1 cellular context compared by ENCODE assay signal in the genomic region with DNA sequence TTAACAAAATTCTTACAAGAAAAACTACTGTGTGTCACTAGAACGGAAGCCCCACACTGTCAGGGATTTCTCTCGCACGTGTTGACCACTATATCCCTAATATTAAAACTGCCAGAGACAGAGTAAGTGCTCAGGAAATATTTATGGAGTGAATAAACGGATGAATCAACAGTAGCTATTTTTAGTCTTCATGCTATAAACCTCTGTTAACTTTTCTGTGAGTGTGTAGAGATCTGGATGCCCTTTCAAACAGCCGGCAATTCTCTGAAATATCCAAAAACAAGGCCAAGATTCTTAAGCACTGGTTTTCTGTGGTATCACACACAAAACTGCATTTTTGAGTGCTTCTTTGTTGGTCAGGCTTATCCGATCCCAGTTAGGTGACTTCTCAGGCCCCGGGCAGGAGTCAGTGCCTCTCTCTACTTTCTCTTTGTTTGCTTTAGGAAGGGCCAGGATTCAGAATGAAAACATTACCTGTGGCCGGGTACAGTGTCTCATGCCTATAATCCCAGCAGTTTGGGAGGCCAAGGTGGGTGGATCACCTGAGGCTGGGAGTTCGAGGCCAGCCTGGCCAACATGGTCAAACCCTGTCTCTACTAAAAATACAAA.
TF ChIP-seq lines count a peak whose summit lies in the region.

No MANE protein-coding gene starts in this region.

TF ChIP-seq in HepG2, 621 proteins besides CTCF, POLR2A, EP300 and RAD21 (continued from another document and continues in another):
- TF ChIP-seq ZNF703 (CRISPR knock-in tag; IDR thresholded peaks at IDR 0.05; ENCODE audit: borderline replicate concordance) (no peak), SETDB1 (CRISPR knock-in tag; IDR thresholded peaks at IDR 0.05; ENCODE audit: borderline replicate concordance) (no peak), SP4 (CRISPR knock-in tag; IDR thresholded peaks at IDR 0.05) (no peak), MEF2D (CRISPR knock-in tag; IDR thresholded peaks at IDR 0.05) (peak; percentile 67; the same call in 1 of the 2 replicates), BHLHE40 (IDR thresholded peaks at IDR 0.05; ENCODE audit: low read length) (no peak), KLF15 (CRISPR knock-in tag; IDR thresholded peaks at IDR 0.05; ENCODE audit: borderline replicate concordance) (no peak), MED1 (CRISPR knock-in tag; IDR thresholded peaks at IDR 0.05) (peak; percentile 39; the same call in 1 of the 2 replicates), SIN3A (IDR thresholded peaks at IDR 0.05; ENCODE audit: borderline replicate concordance, low read depth, low read length) (no peak), SALL1 (CRISPR knock-in tag; IDR thresholded peaks at IDR 0.05) (peak; percentile 58), FOXA3 (CRISPR knock-in tag; IDR thresholded peaks at IDR 0.05) (peak; percentile 35; the same call in 1 of the 2 replicates), GFI1 (CRISPR knock-in tag; IDR thresholded peaks at IDR 0.05; ENCODE audit: borderline replicate concordance) (0 out of 2 replicates have a peak, but pooled peaks have one; percentile 19), ZNF441 (CRISPR knock-in tag; IDR thresholded peaks at IDR 0.05; ENCODE audit: borderline replicate concordance) (no peak), ZNF572 (CRISPR knock-in tag; IDR thresholded peaks at IDR 0.05) (no peak), ZNF235 (CRISPR knock-in tag; IDR thresholded peaks at IDR 0.05; ENCODE audit: borderline replicate concordance) (no peak), ZSCAN9 (CRISPR knock-in tag; IDR thresholded peaks at IDR 0.05; ENCODE audit: borderline replicate concordance) (no peak), ZKSCAN8 (CRISPR knock-in tag; IDR thresholded peaks at IDR 0.05; ENCODE audit: borderline replicate concordance) (no peak), ZNF557 (CRISPR knock-in tag; IDR thresholded peaks at IDR 0.05) (no peak), SOX6 (IDR thresholded peaks at IDR 0.05) (no peak), SOX6 (CRISPR knock-in tag; IDR thresholded peaks at IDR 0.05) (peak; percentile 51), MBD4 (IDR thresholded peaks at IDR 0.05; ENCODE audit: borderline replicate concordance, low read length) (no peak), ELF3 (CRISPR knock-in tag; IDR thresholded peaks at IDR 0.05) (peak; percentile 12; the same call in 1 of the 2 replicates), GZF1 (CRISPR knock-in tag; IDR thresholded peaks at IDR 0.05) (no peak), ZFP37 (CRISPR knock-in tag; IDR thresholded peaks at IDR 0.05; ENCODE audit: borderline replicate concordance) (no peak), MIER3 (CRISPR knock-in tag; IDR thresholded peaks at IDR 0.05; ENCODE audit: borderline replicate concordance) (no peak), MAZ (IDR thresholded peaks at IDR 0.05; ENCODE audit: borderline replicate concordance, low read depth, low read length) (no peak), MAZ (CRISPR knock-in tag; IDR thresholded peaks at IDR 0.05; ENCODE audit: low read depth) (no peak), RNF2 (conservative IDR thresholded peaks at IDR 0.05; ENCODE audit: low read depth) (no peak), NR2F6 (IDR thresholded peaks at IDR 0.05) (no peak), NR2F6 (CRISPR knock-in tag; IDR thresholded peaks at IDR 0.05) (0 out of 2 replicates have a peak, but pooled peaks have one; percentile 12), GTF3A (CRISPR knock-in tag; conservative IDR thresholded peaks at IDR 0.05) (no peak), ZNF678 (CRISPR knock-in tag; IDR thresholded peaks at IDR 0.05) (no peak), RBFOX2 (IDR thresholded peaks at IDR 0.05; ENCODE audit: low read depth, low read length) (no peak), FOXA1 (IDR thresholded peaks at IDR 0.05) (no peak), FOXA1 (CRISPR knock-in tag; IDR thresholded peaks at IDR 0.05) (peak; percentile 30; the same call in 1 of the 2 replicates), ZNF75D (CRISPR knock-in tag; IDR thresholded peaks at IDR 0.05; ENCODE audit: borderline replicate concordance) (no peak), KDM6A (CRISPR knock-in tag; IDR thresholded peaks at IDR 0.05; ENCODE audit: low read depth) (no peak), ZKSCAN5 (CRISPR knock-in tag; IDR thresholded peaks at IDR 0.05) (no peak), JUND (CRISPR knock-in tag; IDR thresholded peaks at IDR 0.05) (no peak), SNAI1 (CRISPR knock-in tag; IDR thresholded peaks at IDR 0.05; ENCODE audit: borderline replicate concordance) (no peak), TARDBP (CRISPR knock-in tag; IDR thresholded peaks at IDR 0.05) (no peak), ZSCAN31 (CRISPR knock-in tag; IDR thresholded peaks at IDR 0.05; ENCODE audit: low read depth) (no peak)
- TF ChIP-seq, protein P1, sequence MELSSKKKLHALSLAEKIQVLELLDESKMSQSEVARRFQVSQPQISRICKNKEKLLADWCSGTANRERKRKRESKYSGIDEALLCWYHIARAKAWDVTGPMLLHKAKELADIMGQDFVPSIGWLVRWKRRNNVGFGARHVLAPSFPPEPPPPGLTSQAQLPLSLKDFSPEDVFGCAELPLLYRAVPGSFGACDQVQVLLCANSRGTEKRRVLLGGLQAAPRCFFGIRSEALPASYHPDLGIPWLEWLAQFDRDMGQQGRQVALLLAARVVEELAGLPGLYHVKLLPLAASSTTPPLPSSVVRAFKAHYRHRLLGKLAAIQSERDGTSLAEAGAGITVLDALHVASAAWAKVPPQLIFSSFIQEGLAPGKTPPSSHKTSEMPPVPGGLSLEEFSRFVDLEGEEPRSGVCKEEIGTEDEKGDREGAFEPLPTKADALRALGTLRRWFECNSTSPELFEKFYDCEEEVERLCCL (CRISPR knock-in tag; IDR thresholded peaks at IDR 0.05; ENCODE audit: borderline replicate concordance): no peak
- TF ChIP-seq, protein P2, sequence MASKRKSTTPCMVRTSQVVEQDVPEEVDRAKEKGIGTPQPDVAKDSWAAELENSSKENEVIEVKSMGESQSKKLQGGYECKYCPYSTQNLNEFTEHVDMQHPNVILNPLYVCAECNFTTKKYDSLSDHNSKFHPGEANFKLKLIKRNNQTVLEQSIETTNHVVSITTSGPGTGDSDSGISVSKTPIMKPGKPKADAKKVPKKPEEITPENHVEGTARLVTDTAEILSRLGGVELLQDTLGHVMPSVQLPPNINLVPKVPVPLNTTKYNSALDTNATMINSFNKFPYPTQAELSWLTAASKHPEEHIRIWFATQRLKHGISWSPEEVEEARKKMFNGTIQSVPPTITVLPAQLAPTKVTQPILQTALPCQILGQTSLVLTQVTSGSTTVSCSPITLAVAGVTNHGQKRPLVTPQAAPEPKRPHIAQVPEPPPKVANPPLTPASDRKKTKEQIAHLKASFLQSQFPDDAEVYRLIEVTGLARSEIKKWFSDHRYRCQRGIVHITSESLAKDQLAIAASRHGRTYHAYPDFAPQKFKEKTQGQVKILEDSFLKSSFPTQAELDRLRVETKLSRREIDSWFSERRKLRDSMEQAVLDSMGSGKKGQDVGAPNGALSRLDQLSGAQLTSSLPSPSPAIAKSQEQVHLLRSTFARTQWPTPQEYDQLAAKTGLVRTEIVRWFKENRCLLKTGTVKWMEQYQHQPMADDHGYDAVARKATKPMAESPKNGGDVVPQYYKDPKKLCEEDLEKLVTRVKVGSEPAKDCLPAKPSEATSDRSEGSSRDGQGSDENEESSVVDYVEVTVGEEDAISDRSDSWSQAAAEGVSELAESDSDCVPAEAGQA (IDR thresholded peaks at IDR 0.05; ENCODE audit: low read depth): no peak
- TF ChIP-seq, protein P2 (CRISPR knock-in tag; IDR thresholded peaks at IDR 0.05; ENCODE audit: borderline replicate concordance): no peak
- TF ChIP-seq, protein P3, sequence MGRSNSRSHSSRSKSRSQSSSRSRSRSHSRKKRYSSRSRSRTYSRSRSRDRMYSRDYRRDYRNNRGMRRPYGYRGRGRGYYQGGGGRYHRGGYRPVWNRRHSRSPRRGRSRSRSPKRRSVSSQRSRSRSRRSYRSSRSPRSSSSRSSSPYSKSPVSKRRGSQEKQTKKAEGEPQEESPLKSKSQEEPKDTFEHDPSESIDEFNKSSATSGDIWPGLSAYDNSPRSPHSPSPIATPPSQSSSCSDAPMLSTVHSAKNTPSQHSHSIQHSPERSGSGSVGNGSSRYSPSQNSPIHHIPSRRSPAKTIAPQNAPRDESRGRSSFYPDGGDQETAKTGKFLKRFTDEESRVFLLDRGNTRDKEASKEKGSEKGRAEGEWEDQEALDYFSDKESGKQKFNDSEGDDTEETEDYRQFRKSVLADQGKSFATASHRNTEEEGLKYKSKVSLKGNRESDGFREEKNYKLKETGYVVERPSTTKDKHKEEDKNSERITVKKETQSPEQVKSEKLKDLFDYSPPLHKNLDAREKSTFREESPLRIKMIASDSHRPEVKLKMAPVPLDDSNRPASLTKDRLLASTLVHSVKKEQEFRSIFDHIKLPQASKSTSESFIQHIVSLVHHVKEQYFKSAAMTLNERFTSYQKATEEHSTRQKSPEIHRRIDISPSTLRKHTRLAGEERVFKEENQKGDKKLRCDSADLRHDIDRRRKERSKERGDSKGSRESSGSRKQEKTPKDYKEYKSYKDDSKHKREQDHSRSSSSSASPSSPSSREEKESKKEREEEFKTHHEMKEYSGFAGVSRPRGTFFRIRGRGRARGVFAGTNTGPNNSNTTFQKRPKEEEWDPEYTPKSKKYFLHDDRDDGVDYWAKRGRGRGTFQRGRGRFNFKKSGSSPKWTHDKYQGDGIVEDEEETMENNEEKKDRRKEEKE (IDR thresholded peaks at IDR 0.05): no peak
- TF ChIP-seq, protein P4, sequence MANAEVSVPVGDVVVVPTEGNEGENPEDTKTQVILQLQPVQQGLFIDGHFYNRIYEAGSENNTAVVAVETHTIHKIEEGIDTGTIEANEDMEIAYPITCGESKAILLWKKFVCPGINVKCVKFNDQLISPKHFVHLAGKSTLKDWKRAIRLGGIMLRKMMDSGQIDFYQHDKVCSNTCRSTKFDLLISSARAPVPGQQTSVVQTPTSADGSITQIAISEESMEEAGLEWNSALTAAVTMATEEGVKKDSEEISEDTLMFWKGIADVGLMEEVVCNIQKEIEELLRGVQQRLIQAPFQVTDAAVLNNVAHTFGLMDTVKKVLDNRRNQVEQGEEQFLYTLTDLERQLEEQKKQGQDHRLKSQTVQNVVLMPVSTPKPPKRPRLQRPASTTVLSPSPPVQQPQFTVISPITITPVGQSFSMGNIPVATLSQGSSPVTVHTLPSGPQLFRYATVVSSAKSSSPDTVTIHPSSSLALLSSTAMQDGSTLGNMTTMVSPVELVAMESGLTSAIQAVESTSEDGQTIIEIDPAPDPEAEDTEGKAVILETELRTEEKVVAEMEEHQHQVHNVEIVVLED (CRISPR knock-in tag; IDR thresholded peaks at IDR 0.05; ENCODE audit: borderline replicate concordance): 0 out of 2 replicates have a peak, but pooled peaks have one; percentile 30
- TF ChIP-seq, protein P5, sequence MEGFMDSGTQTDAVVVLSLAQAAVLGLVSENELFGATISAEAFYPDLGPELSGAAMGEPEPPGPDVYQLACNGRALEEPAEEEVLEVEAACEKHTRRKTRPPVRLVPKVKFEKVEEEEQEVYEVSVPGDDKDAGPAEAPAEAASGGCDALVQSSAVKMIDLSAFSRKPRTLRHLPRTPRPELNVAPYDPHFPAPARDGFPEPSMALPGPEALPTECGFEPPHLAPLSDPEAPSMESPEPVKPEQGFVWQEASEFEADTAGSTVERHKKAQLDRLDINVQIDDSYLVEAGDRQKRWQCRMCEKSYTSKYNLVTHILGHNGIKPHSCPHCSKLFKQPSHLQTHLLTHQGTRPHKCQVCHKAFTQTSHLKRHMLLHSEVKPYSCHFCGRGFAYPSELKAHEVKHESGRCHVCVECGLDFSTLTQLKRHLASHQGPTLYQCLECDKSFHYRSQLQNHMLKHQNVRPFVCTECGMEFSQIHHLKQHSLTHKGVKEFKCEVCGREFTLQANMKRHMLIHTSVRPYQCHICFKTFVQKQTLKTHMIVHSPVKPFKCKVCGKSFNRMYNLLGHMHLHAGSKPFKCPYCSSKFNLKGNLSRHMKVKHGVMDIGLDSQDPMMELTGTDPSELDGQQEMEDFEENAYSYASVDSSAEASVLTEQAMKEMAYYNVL (CRISPR knock-in tag; IDR thresholded peaks at IDR 0.05; ENCODE audit: borderline replicate concordance): peak; percentile 60; the same call in 1 of the 2 replicates
- TF ChIP-seq, protein P6, sequence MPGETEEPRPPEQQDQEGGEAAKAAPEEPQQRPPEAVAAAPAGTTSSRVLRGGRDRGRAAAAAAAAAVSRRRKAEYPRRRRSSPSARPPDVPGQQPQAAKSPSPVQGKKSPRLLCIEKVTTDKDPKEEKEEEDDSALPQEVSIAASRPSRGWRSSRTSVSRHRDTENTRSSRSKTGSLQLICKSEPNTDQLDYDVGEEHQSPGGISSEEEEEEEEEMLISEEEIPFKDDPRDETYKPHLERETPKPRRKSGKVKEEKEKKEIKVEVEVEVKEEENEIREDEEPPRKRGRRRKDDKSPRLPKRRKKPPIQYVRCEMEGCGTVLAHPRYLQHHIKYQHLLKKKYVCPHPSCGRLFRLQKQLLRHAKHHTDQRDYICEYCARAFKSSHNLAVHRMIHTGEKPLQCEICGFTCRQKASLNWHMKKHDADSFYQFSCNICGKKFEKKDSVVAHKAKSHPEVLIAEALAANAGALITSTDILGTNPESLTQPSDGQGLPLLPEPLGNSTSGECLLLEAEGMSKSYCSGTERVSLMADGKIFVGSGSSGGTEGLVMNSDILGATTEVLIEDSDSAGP (CRISPR knock-in tag; IDR thresholded peaks at IDR 0.05; ENCODE audit: borderline replicate concordance): 0 out of 2 replicates have a peak, but pooled peaks have one; percentile 28
- TF ChIP-seq, protein P7, sequence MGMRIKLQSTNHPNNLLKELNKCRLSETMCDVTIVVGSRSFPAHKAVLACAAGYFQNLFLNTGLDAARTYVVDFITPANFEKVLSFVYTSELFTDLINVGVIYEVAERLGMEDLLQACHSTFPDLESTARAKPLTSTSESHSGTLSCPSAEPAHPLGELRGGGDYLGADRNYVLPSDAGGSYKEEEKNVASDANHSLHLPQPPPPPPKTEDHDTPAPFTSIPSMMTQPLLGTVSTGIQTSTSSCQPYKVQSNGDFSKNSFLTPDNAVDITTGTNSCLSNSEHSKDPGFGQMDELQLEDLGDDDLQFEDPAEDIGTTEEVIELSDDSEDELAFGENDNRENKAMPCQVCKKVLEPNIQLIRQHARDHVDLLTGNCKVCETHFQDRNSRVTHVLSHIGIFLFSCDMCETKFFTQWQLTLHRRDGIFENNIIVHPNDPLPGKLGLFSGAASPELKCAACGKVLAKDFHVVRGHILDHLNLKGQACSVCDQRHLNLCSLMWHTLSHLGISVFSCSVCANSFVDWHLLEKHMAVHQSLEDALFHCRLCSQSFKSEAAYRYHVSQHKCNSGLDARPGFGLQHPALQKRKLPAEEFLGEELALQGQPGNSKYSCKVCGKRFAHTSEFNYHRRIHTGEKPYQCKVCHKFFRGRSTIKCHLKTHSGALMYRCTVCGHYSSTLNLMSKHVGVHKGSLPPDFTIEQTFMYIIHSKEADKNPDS (CRISPR knock-in tag; IDR thresholded peaks at IDR 0.05): no peak
